In the genomic region with DNA sequence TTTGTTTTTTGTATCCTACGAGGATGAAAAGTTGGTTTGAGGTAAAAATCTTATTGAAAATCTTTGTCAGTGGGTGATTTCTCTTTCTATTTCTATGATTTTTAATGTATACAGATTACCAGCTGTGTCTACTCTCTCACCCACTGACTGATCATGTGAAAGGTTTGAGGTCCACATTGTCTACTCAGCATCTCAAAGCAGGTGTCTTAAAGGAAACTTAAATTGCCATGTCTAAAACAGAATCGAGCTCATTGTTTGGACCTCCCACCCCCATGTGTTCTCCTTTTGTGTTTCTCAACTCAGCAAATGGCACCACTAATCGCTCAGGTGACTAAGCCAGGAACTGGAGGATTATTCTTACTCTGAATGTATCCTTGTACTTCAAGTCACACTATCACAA, we compare ENCODE assay signal across 8 cellular contexts.
"Had no signal": no experiment of that assay in that cellular context is flagged by ENCODE, and none has a peak within 500 bp of the region (broad histone marks: within the 10 kb centered on the region; RNA-seq: fewer than 3 reads in every experiment).

No MANE protein-coding gene starts in this region.

- H3K27ac ChIP-seq: HL-60, KMS-11 had no signal

- ATAC-seq: HepG2 had no signal

- H3K9ac ChIP-seq: KMS-11 had no signal

- H3K4me3 Mint-ChIP-seq: H9, IgD-negative memory B cell had no signal

- H3K27ac Mint-ChIP-seq: IgD-negative memory B cell had no signal

- DNase-seq: GOT3, H9, HCEC 1CT, KBM-7 had no signal

- H3K4me1 Mint-ChIP-seq: IgD-negative memory B cell had no signal

- H3K36me3 Mint-ChIP-seq: IgD-negative memory B cell had no signal

- H3K4me2 ChIP-seq: KMS-11 had no signal
